In the genomic region with DNA sequence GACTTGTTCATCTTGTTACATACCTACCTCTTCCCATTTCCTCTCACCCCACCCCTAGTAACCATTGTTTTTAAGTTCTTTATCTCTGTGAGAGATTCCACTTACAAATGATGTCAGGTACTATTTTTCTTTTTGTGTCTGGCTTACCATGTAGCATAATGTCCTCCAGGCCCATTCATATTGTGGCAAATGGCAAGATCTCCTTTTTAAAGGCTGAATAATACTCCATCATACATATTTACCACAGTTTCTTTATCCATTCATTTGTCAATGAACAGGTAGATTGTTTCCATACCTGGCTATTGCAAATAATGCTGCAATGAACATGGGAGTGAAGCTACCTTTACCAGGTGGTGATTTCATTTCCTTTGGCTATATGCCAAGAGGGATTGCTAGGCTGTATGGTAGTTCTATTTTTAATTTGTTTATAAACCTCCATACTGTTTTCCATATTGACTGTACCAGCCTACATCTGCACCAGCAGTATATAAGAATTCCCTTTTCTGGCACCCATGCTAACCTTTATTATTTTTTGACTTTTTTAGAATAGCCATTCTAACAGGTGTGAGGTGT, we compare ENCODE assay signal across 28 cellular contexts. TPM values are rescaled to one million over a fixed set of nuclear protein-coding genes. Genes with fewer than 3 reads are reported as not detected.
DNase-seq lines count a peak whose midpoint lies in the region; ATAC-seq, FAIRE-seq and TF ChIP-seq lines count a peak whose summit lies in the region.
"Had no signal": no experiment of that assay in that cellular context is flagged by ENCODE, and none has a peak within 500 bp of the region (broad histone marks: within the 10 kb centered on the region; RNA-seq: fewer than 3 reads in every experiment).

No MANE protein-coding gene starts in this region.

- no peaks in the 10 kb centered on the region for H3K27me3 Mint-ChIP-seq in MCF 10A (ENCODE audit: insufficient read depth, unreplicated experiment)

- no peak for ATAC-seq in left ventricle myocardium superior
- ATAC-seq: activated naive CD4-positive, alpha-beta T cell treated with anti-CD3 and anti-CD28 coated beads, Interleukin-2, amount 50 U/mL, for 72 hours; gastrocnemius medialis; lower lobe of right lung had no signal

- no peaks in the 10 kb centered on the region for H3K9me3 ChIP-seq in breast epithelium
- H3K9me3 ChIP-seq: ascending aorta, esophagus squamous epithelium, gastrocnemius medialis, lower lobe of right lung, neutrophil, SJCRH30, testis had no signal

- TF ChIP-seq POLR2A in breast epithelium (IDR thresholded peaks at IDR 0.05): no peak

- H3K4me3 Mint-ChIP-seq in MCF 10A (ENCODE audit: unreplicated experiment): no peak overlapping the region
- H3K4me3 Mint-ChIP-seq: CD14-positive monocyte had no signal

- no peak overlapping the region for H3K27ac Mint-ChIP-seq in MCF 10A (ENCODE audit: low read depth, unreplicated experiment)
- H3K27ac Mint-ChIP-seq: activated naive CD4-positive, alpha-beta T cell treated with anti-CD3 and anti-CD28 coated beads, Interleukin-2, amount 50 U/mL, for 72 hours had no signal

- CTCF ChIA-PET in MCF 10A (lab: Yijun Ruan, JAX): interaction anchor here (1.0 to 1.3 kb wide), 4 partner anchors 45 to 170 kb away, joined by 3 to 9 read pairs (median 4); no protein-coding TSS in a partner anchor

- H3K27me3 ChIP-seq in breast epithelium: no peaks in the 10 kb centered on the region
- H3K27me3 ChIP-seq in bronchial epithelial cell (ENCODE audit: control insufficient read depth, insufficient read depth, low read length): no peaks in the 10 kb centered on the region
- H3K27me3 ChIP-seq: ascending aorta, esophagus squamous epithelium, gastrocnemius medialis, neutrophil, SJCRH30, testis had no signal

- no peaks in the 10 kb centered on the region for H3K36me3 ChIP-seq in breast epithelium
- peaks cover 2% of the 10 kb centered on the region for H3K36me3 ChIP-seq in bronchial epithelial cell (ENCODE audit: control insufficient read depth, insufficient read depth, low read length)

- peaks cover 50% of the 10 kb centered on the region for H3K36me3 Mint-ChIP-seq in MCF 10A (ENCODE audit: insufficient read depth, unreplicated experiment)

- intact Hi-C loops in MCF 10A (cut with micrococcal nuclease): no loop called here
- intact Hi-C loops in breast epithelium (cut with DNase I; ENCODE audit: low total_unique reads): no loop called here
- intact Hi-C loops in left ventricle myocardium superior (cut with micrococcal nuclease): no loop called here

- H3K4me1 ChIP-seq in breast epithelium: no peaks in the 10 kb centered on the region
- H3K4me1 ChIP-seq: ascending aorta, gastrocnemius medialis, lower lobe of right lung, SJCRH30, testis had no signal

- H3K4me1 Mint-ChIP-seq in MCF 10A (ENCODE audit: insufficient read depth, unreplicated experiment): peaks cover 10% of the 10 kb centered on the region
- H3K4me1 Mint-ChIP-seq: CD14-positive monocyte had no signal

- FAIRE-seq in bronchial epithelial cell (lab: Jason Lieb, UNC): no peak
- FAIRE-seq: G401.6, H54 had no signal

- TF ChIP-seq CTCF in MCF 10A (IDR thresholded peaks at IDR 0.05; ENCODE audit: unreplicated experiment) (no peak), breast epithelium (IDR thresholded peaks at IDR 0.05) (no peak), bronchial epithelial cell (IDR thresholded peaks at IDR 0.05; ENCODE audit: insufficient read depth, low read length, severe bottlenecking) (no peak)

- DNase-seq in MCF 10A (ENCODE audit: unreplicated experiment) (peak; percentile 55), breast epithelium (ENCODE audit: low spot score in 2 of 2) (no peak), NCI-H2029 treated with DMSO at 0.1 percent for 48 hours (lab: John Stamatoyannopoulos, UW) (peak; percentile 21), bronchial epithelial cell (ENCODE audit: low read depth) (peak; percentile 80), nucleus accumbens (lab: John Stamatoyannopoulos, UW) (no peak), cerebellar cortex (ENCODE audit: low spot score) (no peak), left ventricle myocardium superior (no peak)
- DNase-seq in activated CD8-positive, alpha-beta memory T cell treated with anti-CD3 and anti-CD28 coated beads, Interleukin-2, amount 50 U/mL, for 48 hours: no peak
- DNase-seq: cerebellar nuclear complex; effector CD4-positive, alpha-beta T cell; esophagus squamous epithelium; gastrocnemius medialis; hippocampal formation; lower lobe of right lung; NCI-H2081 treated with DMSO at 0.1 percent for 48 hours; NCI-H774; SJCRH30; stimulated activated CD4-positive, alpha-beta T cell treated with anti-CD3 and anti-CD28 coated beads, Interleukin-2, amount 100 ng/mL, for 24 hours; stimulated activated naive CD4-positive, alpha-beta T cell; T-helper 1 cell; testis had no signal

- H3K27ac ChIP-seq in breast epithelium: no peak overlapping the region
- H3K27ac ChIP-seq: ascending aorta, gastrocnemius medialis, lower lobe of right lung, neutrophil, SJCRH30, testis had no signal

- H3K9me3 Mint-ChIP-seq in MCF 10A (ENCODE audit: unreplicated experiment): no peaks in the 10 kb centered on the region
- H3K9me3 Mint-ChIP-seq: activated naive CD4-positive, alpha-beta T cell treated with anti-CD3 and anti-CD28 coated beads, Interleukin-2, amount 50 U/mL, for 72 hours; CD14-positive monocyte had no signal

- H3K4me3 ChIP-seq in breast epithelium (no peak overlapping the region), bronchial epithelial cell (ENCODE audit: low read depth, low read length) (no peak overlapping the region)
- H3K4me3 ChIP-seq: ascending aorta, esophagus squamous epithelium, gastrocnemius medialis, lower lobe of right lung, SJCRH30, skin epidermis, testis had no signal

- no TSS peak for BruUV-seq in MCF 10A (replicated peaks; lab: Mats Ljungman, UMichigan)

- POLR2A ChIA-PET in MCF 10A (lab: Yijun Ruan, JAX): interaction anchor here (0.7 to 1.4 kb wide), 3 partner anchors 9 to 53 kb away, joined by 3 to 7 read pairs (median 3); no protein-coding TSS in a partner anchor

RNA-seq across cellular contexts. Expression of a gene that starts 53.9 kb away (rescaled TPM):
- total RNA-seq in MCF 10A (2022) (40.8 and 57.3 TPM in 2 replicates), breast epithelium (10 to 100 TPM; 26.6 to 37.0 (median 29.4) TPM), bronchial epithelial cell (8.7 and 10.1 TPM in 2 replicates), left ventricle myocardium superior (20.0 TPM)

Comparison
In these comparisons a context has a peak if more than half of its experiments do, and no peak if none do; other contexts are left out.
1. DNase-seq: peak in MCF 10A (single experiment), NCI-H2029 treated with DMSO at 0.1 percent for 48 hours (single experiment) and bronchial epithelial cell (single experiment); none in breast epithelium (0 of 2), nucleus accumbens (0 of 56), cerebellar cortex (single experiment), activated CD8-positive, alpha-beta memory T cell treated with anti-CD3 and anti-CD28 coated beads, Interleukin-2, amount 50 U/mL, for 48 hours (single experiment) and left ventricle myocardium superior (single experiment).